In the genomic region with DNA sequence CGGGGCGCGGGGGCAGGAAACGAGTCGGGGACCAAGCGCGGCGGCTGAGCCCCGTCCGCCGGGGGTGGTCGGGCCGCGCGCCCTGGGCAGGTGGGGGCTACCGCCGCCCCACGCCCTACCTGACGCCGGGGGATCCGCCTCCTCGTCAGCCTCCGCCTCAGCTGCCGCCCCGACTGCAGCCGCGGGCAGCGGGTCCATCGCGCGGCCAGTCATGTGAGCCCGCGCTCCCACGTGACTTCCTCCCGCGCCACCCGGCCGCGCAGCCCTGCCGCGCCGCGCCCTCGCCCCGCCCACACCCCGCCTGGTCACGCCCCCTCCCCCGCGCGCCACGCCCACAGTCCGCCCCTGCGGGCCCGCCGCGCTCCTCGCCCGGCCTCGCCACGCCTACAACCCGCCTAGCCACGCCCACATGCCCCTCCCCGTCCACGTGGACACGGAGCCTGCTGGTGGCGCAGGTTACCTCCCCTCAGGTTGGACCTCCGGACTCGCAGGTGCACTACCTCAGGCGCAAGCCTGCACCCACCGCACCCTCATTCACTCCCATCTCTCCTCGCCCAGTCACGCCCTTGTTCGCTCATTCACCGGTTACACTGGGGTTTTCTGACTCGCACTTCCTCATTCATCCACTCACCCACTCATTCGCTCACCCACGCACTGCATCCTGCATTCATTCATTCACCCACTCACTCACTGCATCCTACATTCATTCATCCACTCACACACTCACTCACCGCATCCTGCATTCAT, we compare ENCODE assay signal across 1 cellular context.
TF ChIP-seq lines count a peak whose summit lies in the region.

A gene with protein sequence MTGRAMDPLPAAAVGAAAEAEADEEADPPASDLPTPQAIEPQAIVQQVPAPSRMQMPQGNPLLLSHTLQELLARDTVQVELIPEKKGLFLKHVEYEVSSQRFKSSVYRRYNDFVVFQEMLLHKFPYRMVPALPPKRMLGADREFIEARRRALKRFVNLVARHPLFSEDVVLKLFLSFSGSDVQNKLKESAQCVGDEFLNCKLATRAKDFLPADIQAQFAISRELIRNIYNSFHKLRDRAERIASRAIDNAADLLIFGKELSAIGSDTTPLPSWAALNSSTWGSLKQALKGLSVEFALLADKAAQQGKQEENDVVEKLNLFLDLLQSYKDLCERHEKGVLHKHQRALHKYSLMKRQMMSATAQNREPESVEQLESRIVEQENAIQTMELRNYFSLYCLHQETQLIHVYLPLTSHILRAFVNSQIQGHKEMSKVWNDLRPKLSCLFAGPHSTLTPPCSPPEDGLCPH (minus strand): TSS at position 233 of the 747 bp plus-strand sequence. CDS start 20 bp downstream, at position 213.

TF ChIP-seq in HepG2, 621 proteins besides CTCF, POLR2A, EP300 and RAD21 (continued from another document and continues in another):
- TF ChIP-seq, protein P1, sequence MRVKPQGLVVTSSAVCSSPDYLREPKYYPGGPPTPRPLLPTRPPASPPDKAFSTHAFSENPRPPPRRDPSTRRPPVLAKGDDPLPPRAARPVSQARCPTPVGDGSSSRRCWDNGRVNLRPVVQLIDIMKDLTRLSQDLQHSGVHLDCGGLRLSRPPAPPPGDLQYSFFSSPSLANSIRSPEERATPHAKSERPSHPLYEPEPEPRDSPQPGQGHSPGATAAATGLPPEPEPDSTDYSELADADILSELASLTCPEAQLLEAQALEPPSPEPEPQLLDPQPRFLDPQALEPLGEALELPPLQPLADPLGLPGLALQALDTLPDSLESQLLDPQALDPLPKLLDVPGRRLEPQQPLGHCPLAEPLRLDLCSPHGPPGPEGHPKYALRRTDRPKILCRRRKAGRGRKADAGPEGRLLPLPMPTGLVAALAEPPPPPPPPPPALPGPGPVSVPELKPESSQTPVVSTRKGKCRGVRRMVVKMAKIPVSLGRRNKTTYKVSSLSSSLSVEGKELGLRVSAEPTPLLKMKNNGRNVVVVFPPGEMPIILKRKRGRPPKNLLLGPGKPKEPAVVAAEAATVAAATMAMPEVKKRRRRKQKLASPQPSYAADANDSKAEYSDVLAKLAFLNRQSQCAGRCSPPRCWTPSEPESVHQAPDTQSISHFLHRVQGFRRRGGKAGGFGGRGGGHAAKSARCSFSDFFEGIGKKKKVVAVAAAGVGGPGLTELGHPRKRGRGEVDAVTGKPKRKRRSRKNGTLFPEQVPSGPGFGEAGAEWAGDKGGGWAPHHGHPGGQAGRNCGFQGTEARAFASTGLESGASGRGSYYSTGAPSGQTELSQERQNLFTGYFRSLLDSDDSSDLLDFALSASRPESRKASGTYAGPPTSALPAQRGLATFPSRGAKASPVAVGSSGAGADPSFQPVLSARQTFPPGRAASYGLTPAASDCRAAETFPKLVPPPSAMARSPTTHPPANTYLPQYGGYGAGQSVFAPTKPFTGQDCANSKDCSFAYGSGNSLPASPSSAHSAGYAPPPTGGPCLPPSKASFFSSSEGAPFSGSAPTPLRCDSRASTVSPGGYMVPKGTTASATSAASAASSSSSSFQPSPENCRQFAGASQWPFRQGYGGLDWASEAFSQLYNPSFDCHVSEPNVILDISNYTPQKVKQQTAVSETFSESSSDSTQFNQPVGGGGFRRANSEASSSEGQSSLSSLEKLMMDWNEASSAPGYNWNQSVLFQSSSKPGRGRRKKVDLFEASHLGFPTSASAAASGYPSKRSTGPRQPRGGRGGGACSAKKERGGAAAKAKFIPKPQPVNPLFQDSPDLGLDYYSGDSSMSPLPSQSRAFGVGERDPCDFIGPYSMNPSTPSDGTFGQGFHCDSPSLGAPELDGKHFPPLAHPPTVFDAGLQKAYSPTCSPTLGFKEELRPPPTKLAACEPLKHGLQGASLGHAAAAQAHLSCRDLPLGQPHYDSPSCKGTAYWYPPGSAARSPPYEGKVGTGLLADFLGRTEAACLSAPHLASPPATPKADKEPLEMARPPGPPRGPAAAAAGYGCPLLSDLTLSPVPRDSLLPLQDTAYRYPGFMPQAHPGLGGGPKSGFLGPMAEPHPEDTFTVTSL (CRISPR knock-in tag; IDR thresholded peaks at IDR 0.05; ENCODE audit: borderline replicate concordance) = no peak
- TF ChIP-seq, protein P2, sequence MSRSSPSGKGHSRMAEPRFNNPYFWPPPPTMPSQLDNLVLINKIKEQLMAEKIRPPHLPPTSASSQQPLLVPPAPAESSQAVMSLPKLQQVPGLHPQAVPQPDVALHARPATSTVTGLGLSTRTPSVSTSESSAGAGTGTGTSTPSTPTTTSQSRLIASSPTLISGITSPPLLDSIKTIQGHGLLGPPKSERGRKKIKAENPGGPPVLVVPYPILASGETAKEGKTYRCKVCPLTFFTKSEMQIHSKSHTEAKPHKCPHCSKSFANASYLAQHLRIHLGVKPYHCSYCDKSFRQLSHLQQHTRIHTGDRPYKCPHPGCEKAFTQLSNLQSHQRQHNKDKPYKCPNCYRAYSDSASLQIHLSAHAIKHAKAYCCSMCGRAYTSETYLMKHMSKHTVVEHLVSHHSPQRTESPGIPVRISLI (CRISPR knock-in tag; IDR thresholded peaks at IDR 0.05; ENCODE audit: borderline replicate concordance) = no peak
- TF ChIP-seq JUN (CRISPR knock-in tag; IDR thresholded peaks at IDR 0.05) = no peak
- TF ChIP-seq, protein P3, sequence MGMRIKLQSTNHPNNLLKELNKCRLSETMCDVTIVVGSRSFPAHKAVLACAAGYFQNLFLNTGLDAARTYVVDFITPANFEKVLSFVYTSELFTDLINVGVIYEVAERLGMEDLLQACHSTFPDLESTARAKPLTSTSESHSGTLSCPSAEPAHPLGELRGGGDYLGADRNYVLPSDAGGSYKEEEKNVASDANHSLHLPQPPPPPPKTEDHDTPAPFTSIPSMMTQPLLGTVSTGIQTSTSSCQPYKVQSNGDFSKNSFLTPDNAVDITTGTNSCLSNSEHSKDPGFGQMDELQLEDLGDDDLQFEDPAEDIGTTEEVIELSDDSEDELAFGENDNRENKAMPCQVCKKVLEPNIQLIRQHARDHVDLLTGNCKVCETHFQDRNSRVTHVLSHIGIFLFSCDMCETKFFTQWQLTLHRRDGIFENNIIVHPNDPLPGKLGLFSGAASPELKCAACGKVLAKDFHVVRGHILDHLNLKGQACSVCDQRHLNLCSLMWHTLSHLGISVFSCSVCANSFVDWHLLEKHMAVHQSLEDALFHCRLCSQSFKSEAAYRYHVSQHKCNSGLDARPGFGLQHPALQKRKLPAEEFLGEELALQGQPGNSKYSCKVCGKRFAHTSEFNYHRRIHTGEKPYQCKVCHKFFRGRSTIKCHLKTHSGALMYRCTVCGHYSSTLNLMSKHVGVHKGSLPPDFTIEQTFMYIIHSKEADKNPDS (CRISPR knock-in tag; IDR thresholded peaks at IDR 0.05) = no peak
- no peak for TF ChIP-seq ZNF333 (CRISPR knock-in tag; IDR thresholded peaks at IDR 0.05; ENCODE audit: borderline replicate concordance)
- TF ChIP-seq, protein P4, sequence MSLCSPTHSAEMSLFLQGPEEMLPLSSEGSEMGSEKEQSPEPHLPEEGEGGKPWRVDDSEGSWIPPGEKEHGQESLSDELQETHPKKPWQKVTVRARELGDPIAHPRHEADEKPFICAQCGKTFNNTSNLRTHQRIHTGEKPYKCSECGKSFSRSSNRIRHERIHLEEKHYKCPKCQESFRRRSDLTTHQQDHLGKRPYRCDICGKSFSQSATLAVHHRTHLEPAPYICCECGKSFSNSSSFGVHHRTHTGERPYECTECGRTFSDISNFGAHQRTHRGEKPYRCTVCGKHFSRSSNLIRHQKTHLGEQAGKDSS (CRISPR knock-in tag; IDR thresholded peaks at IDR 0.05; ENCODE audit: borderline replicate concordance, low read depth) = no peak
- no peak for TF ChIP-seq KMT2B (CRISPR knock-in tag; IDR thresholded peaks at IDR 0.05)
- no peak for TF ChIP-seq MAFK (conservative IDR thresholded peaks at IDR 0.05 in 1 of 2, IDR thresholded peaks at IDR 0.05 in 1 of 2; ENCODE audit: low read length in 2 of 2)
- TF ChIP-seq POLR2AphosphoS5 (IDR thresholded peaks at IDR 0.05; ENCODE audit: low read depth, low read length) = peak; percentile 52
- TF ChIP-seq, protein P5, sequence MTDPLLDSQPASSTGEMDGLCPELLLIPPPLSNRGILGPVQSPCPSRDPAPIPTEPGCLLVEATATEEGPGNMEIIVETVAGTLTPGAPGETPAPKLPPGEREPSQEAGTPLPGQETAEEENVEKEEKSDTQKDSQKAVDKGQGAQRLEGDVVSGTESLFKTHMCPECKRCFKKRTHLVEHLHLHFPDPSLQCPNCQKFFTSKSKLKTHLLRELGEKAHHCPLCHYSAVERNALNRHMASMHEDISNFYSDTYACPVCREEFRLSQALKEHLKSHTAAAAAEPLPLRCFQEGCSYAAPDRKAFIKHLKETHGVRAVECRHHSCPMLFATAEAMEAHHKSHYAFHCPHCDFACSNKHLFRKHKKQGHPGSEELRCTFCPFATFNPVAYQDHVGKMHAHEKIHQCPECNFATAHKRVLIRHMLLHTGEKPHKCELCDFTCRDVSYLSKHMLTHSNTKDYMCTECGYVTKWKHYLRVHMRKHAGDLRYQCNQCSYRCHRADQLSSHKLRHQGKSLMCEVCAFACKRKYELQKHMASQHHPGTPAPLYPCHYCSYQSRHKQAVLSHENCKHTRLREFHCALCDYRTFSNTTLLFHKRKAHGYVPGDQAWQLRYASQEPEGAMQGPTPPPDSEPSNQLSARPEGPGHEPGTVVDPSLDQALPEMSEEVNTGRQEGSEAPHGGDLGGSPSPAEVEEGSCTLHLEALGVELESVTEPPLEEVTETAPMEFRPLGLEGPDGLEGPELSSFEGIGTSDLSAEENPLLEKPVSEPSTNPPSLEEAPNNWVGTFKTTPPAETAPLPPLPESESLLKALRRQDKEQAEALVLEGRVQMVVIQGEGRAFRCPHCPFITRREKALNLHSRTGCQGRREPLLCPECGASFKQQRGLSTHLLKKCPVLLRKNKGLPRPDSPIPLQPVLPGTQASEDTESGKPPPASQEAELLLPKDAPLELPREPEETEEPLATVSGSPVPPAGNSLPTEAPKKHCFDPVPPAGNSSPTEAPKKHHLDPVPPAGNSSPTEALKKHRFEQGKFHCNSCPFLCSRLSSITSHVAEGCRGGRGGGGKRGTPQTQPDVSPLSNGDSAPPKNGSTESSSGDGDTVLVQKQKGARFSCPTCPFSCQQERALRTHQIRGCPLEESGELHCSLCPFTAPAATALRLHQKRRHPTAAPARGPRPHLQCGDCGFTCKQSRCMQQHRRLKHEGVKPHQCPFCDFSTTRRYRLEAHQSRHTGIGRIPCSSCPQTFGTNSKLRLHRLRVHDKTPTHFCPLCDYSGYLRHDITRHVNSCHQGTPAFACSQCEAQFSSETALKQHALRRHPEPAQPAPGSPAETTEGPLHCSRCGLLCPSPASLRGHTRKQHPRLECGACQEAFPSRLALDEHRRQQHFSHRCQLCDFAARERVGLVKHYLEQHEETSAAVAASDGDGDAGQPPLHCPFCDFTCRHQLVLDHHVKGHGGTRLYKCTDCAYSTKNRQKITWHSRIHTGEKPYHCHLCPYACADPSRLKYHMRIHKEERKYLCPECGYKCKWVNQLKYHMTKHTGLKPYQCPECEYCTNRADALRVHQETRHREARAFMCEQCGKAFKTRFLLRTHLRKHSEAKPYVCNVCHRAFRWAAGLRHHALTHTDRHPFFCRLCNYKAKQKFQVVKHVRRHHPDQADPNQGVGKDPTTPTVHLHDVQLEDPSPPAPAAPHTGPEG (CRISPR knock-in tag; IDR thresholded peaks at IDR 0.05) = no peak
- TF ChIP-seq, protein P6, sequence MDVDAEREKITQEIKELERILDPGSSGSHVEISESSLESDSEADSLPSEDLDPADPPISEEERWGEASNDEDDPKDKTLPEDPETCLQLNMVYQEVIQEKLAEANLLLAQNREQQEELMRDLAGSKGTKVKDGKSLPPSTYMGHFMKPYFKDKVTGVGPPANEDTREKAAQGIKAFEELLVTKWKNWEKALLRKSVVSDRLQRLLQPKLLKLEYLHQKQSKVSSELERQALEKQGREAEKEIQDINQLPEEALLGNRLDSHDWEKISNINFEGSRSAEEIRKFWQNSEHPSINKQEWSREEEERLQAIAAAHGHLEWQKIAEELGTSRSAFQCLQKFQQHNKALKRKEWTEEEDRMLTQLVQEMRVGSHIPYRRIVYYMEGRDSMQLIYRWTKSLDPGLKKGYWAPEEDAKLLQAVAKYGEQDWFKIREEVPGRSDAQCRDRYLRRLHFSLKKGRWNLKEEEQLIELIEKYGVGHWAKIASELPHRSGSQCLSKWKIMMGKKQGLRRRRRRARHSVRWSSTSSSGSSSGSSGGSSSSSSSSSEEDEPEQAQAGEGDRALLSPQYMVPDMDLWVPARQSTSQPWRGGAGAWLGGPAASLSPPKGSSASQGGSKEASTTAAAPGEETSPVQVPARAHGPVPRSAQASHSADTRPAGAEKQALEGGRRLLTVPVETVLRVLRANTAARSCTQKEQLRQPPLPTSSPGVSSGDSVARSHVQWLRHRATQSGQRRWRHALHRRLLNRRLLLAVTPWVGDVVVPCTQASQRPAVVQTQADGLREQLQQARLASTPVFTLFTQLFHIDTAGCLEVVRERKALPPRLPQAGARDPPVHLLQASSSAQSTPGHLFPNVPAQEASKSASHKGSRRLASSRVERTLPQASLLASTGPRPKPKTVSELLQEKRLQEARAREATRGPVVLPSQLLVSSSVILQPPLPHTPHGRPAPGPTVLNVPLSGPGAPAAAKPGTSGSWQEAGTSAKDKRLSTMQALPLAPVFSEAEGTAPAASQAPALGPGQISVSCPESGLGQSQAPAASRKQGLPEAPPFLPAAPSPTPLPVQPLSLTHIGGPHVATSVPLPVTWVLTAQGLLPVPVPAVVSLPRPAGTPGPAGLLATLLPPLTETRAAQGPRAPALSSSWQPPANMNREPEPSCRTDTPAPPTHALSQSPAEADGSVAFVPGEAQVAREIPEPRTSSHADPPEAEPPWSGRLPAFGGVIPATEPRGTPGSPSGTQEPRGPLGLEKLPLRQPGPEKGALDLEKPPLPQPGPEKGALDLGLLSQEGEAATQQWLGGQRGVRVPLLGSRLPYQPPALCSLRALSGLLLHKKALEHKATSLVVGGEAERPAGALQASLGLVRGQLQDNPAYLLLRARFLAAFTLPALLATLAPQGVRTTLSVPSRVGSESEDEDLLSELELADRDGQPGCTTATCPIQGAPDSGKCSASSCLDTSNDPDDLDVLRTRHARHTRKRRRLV (CRISPR knock-in tag; IDR thresholded peaks at IDR 0.05) = no peak
- TF ChIP-seq FOXA1 (IDR thresholded peaks at IDR 0.05) = no peak
- no peak for TF ChIP-seq FOXA1 (CRISPR knock-in tag; IDR thresholded peaks at IDR 0.05)
- TF ChIP-seq ZZZ3 (CRISPR knock-in tag; IDR thresholded peaks at IDR 0.05; ENCODE audit: borderline replicate concordance) = peak; percentile 44; the same call in 1 of the 2 replicates
- peak; percentile 38; the same call in 1 of the 2 replicates for TF ChIP-seq ZFY (CRISPR knock-in tag; IDR thresholded peaks at IDR 0.05)
- 0 out of 2 replicates have a peak, but pooled peaks have one; percentile 63 for TF ChIP-seq ADNP (CRISPR knock-in tag; IDR thresholded peaks at IDR 0.05)
- TF ChIP-seq ZNF672 (CRISPR knock-in tag; IDR thresholded peaks at IDR 0.05) = no peak
- no peak for TF ChIP-seq ZNF562 (CRISPR knock-in tag; IDR thresholded peaks at IDR 0.05; ENCODE audit: borderline replicate concordance)
- TF ChIP-seq, protein P7, sequence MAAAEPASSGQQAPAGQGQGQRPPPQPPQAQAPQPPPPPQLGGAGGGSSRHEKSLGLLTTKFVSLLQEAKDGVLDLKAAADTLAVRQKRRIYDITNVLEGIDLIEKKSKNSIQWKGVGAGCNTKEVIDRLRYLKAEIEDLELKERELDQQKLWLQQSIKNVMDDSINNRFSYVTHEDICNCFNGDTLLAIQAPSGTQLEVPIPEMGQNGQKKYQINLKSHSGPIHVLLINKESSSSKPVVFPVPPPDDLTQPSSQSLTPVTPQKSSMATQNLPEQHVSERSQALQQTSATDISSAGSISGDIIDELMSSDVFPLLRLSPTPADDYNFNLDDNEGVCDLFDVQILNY (CRISPR knock-in tag; conservative IDR thresholded peaks at IDR 0.05) = no peak
